ENCODE assay signal across 9 cellular contexts in the genomic region with DNA sequence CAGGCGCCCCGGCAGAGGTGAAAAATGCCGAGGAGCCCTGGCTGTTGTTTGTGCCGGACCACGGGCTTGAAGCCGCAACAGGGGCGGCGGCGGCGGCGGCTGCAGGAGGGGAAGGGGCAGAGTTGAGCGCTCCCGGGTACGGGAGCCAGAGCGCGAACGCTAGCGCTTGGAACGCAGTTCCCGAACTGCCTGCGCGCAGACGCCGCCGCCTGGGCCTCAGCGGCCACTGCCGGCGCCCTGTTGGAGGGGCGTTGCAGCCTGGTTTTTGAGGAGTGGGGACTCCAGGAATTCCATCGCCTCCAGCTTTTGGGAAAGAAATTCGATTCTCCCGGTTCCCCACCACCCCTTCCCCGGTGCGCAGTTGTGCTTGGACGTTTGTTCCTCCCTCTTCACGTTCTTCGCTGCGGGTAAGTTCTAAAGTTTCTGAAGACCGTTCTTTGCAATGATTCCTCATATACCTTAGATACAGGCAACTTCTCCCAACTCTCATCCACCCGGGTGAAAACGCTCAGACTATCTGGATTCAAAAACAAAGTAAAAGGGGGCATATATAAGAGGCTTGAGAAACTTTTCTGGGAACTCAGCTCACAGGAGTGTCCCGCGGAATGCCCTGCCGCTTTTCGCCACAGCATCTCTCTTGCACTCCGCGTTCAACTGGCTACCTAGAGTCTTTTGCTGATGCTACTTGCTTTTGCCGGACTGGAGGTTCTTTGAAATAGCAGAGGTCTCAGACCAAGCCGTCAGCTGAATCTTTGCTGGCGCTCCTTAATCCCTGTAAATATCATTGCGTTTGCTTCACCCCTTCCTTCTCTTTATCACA. TPM values are rescaled to one million over a fixed set of nuclear protein-coding genes. Genes with fewer than 3 reads are reported as not detected.
A peak's percentile ranks its signal among the peaks of the same experiment; 100 is the strongest.
DNase-seq lines count a peak whose midpoint lies in the region; ATAC-seq and TF ChIP-seq lines count a peak whose summit lies in the region.
"Had no signal": no experiment of that assay in that cellular context is flagged by ENCODE, and none has a peak within 500 bp of the region (broad histone marks: within the 10 kb centered on the region; RNA-seq: fewer than 3 reads in every experiment).

No MANE protein-coding gene starts in this region.

- H3K36me3 Mint-ChIP-seq in CD8-positive, alpha-beta memory T cell = no peaks in the 10 kb centered on the region
- peaks cover 9% of the 10 kb centered on the region for H3K36me3 Mint-ChIP-seq in dendritic cell treated with granulocyte-macrophage colony-stimulating factor and Interleukin-4, amounts not matched to agents 40 ng/mL and 50 ng/mL, for 4 days (ENCODE audit: low read depth)

- H3K4me1 Mint-ChIP-seq in CD8-positive, alpha-beta memory T cell = peaks cover 26 to 46% (median 36%) of the 10 kb centered on the region in 3 donors
- H3K4me1 Mint-ChIP-seq in dendritic cell treated with granulocyte-macrophage colony-stimulating factor and Interleukin-4, amounts not matched to agents 40 ng/mL and 50 ng/mL, for 4 days (ENCODE audit: low read depth) = peaks cover 34% of the 10 kb centered on the region

- H3K4me2 ChIP-seq in Karpas-422 (ENCODE audit: low read depth, low read length, poor library complexity, severe bottlenecking) = no peak overlapping the region

- H3K9me2 ChIP-seq in Karpas-422 (replicated peaks; ENCODE audit: insufficient read depth, low read length) = no peaks in the 10 kb centered on the region

- intact Hi-C loops in dendritic cell treated with granulocyte-macrophage colony-stimulating factor and Interleukin-4, amounts not matched to agents 40 ng/mL and 50 ng/mL, for 4 days (cut with micrococcal nuclease) = no loop called here
- intact Hi-C loops in left lung (cut with DNase I) = loop anchor here in 1 of 2 donors (10.0 kb wide), 1 partner anchor 429 kb away; no protein-coding TSS in a partner anchor

- ATAC-seq in left lung (peak; percentile 63), HG03025 (IDR thresholded peaks at IDR 0.05; ENCODE audit: low FRiP score, unreplicated experiment) (no peak)
- ATAC-seq in stimulated activated naive CD8-positive, alpha-beta T cell treated with anti-CD3 and anti-CD28 coated beads, Interleukin-15, Interleukin-2, amounts not matched to agents 100 U/mL and 50 U/mL, for 24 hours = no peak

- POLR2A ChIA-PET in CD8-positive, alpha-beta memory T cell (lab: Charles Lee) = no interaction called here

- CTCF ChIA-PET in CD8-positive, alpha-beta memory T cell (lab: Charles Lee) = no interaction called here

- H3K4me3 Mint-ChIP-seq in CD8-positive, alpha-beta memory T cell = peak overlapping the region; percentile 74 to 92 (median 84)
- peak overlapping the region; percentile 83 for H3K4me3 Mint-ChIP-seq in dendritic cell treated with granulocyte-macrophage colony-stimulating factor and Interleukin-4, amounts not matched to agents 40 ng/mL and 50 ng/mL, for 4 days

- TF ChIP-seq CTCF in left lung (IDR thresholded peaks at IDR 0.05) = no peak

- H3K27me3 Mint-ChIP-seq in CD8-positive, alpha-beta memory T cell = peaks cover 49 to 67% of the 10 kb centered on the region in 2 donors
- peaks cover 63% of the 10 kb centered on the region for H3K27me3 Mint-ChIP-seq in dendritic cell treated with granulocyte-macrophage colony-stimulating factor and Interleukin-4, amounts not matched to agents 40 ng/mL and 50 ng/mL, for 4 days

- H3K4me1 ChIP-seq in CD8-positive, alpha-beta memory T cell (ENCODE audit: insufficient read depth, low read length) = peaks cover 9% of the 10 kb centered on the region
- H3K4me1 ChIP-seq in SJSA1 (replicated peaks) (peaks cover 49% of the 10 kb centered on the region), left lung (peaks cover 5 to 21% of the 10 kb centered on the region in 2 donors), Karpas-422 (ENCODE audit: low read length) (peaks cover 16% of the 10 kb centered on the region)

- H3K9ac ChIP-seq in Karpas-422 (ENCODE audit: low read length) = no peak overlapping the region

- peaks cover 0 to 7% (median 2%) of the 10 kb centered on the region in 5 donors for H3K9me3 Mint-ChIP-seq in CD8-positive, alpha-beta memory T cell
- no peaks in the 10 kb centered on the region for H3K9me3 Mint-ChIP-seq in dendritic cell treated with granulocyte-macrophage colony-stimulating factor and Interleukin-4, amounts not matched to agents 40 ng/mL and 50 ng/mL, for 4 days

- no peak for DNase-seq in CD8-positive, alpha-beta memory T cell
- DNase-seq in H4 (ENCODE audit: low spot score) (peak; percentile 20), SJSA1 (ENCODE audit: low read depth in 1 of 2, low spot score in 2 of 2) (peak; percentile 47 to 76), left lung (peak; percentile 52 to 85), Karpas-422 (no peak)
- peak; percentile 19 for DNase-seq in stimulated activated naive CD8-positive, alpha-beta T cell treated with anti-CD3 and anti-CD28 coated beads, Interleukin-15, Interleukin-2, amounts not matched to agents 100 U/mL and 50 U/mL, for 24 hours

- no peaks in the 10 kb centered on the region for H3K9me3 ChIP-seq in CD8-positive, alpha-beta memory T cell (ENCODE audit: low read length)
- no peaks in the 10 kb centered on the region for H3K9me3 ChIP-seq in SJSA1 (replicated peaks)
- no peaks in the 10 kb centered on the region for H3K9me3 ChIP-seq in left lung
- H3K9me3 ChIP-seq in Karpas-422 (ENCODE audit: low read length) = peaks cover 4% of the 10 kb centered on the region; the same call in 1 of the 2 replicates

- H4K20me1 ChIP-seq in Karpas-422 (ENCODE audit: insufficient read depth, low read depth, low read length) = no peaks in the 10 kb centered on the region

- H3K36me3 ChIP-seq in CD8-positive, alpha-beta memory T cell (ENCODE audit: insufficient read depth, low read length) = no peaks in the 10 kb centered on the region
- H3K36me3 ChIP-seq in SJSA1 (peaks cover 54% of the 10 kb centered on the region), left lung (no peaks in the 10 kb centered on the region), Karpas-422 (ENCODE audit: insufficient read depth, low read length) (no peaks in the 10 kb centered on the region)

- H2AFZ ChIP-seq in Karpas-422 (ENCODE audit: low read length) = no peak overlapping the region

- H3K4me3 ChIP-seq in CD8-positive, alpha-beta memory T cell (ENCODE audit: low read length) = no peak overlapping the region
- H3K4me3 ChIP-seq in SJSA1 = peak overlapping the region; percentile 73
- peak overlapping the region; percentile 67 to 75 for H3K4me3 ChIP-seq in left lung
- H3K4me3 ChIP-seq in Karpas-422 (ENCODE audit: low read length) = no peak overlapping the region

- no peak overlapping the region for H3K27ac ChIP-seq in CD8-positive, alpha-beta memory T cell (ENCODE audit: low read depth, low read length)
- H3K27ac ChIP-seq in SJSA1 (peak overlapping the region; percentile 75), left lung (peak overlapping the region; percentile 84 to 94), Karpas-422 (ENCODE audit: low read length) (no peak overlapping the region)

- H3K79me2 ChIP-seq in Karpas-422 (ENCODE audit: low read length) = no peaks in the 10 kb centered on the region

- H3K27me3 ChIP-seq in CD8-positive, alpha-beta memory T cell (ENCODE audit: insufficient read depth, low read length, poor library complexity, severe bottlenecking) = peaks cover 14% of the 10 kb centered on the region
- H3K27me3 ChIP-seq in SJSA1 (replicated peaks) = no peaks in the 10 kb centered on the region
- H3K27me3 ChIP-seq in left lung = peaks cover 0 to 61% of the 10 kb centered on the region in 2 donors
- no peaks in the 10 kb centered on the region for H3K27me3 ChIP-seq in Karpas-422 (ENCODE audit: low read length)

- H3K27ac Mint-ChIP-seq in CD8-positive, alpha-beta memory T cell = peak overlapping the region in 2 of 8 donors; percentile 47 to 51
- peak overlapping the region; percentile 37 for H3K27ac Mint-ChIP-seq in dendritic cell treated with granulocyte-macrophage colony-stimulating factor and Interleukin-4, amounts not matched to agents 40 ng/mL and 50 ng/mL, for 4 days

RNA-seq across cellular contexts. Expression of gene FAT4, which starts 1.0 kb away (rescaled TPM):
- under 1 TPM; 0.02 to 0.04 TPM for total RNA-seq in CD8-positive, alpha-beta memory T cell
- polyA plus RNA-seq in CD8-positive, alpha-beta memory T cell = not detected
- total RNA-seq in H4 (2014; rRNA removed; shearing (Covaris generic)) = 8.8 and 9.0 TPM in 2 replicates
- 37.1 and 54.4 TPM in 2 replicates for total RNA-seq in SJSA1 (2014; rRNA removed; shearing (Covaris generic))
- 10 to 100 TPM; 19.5 to 32.2 TPM for total RNA-seq in left lung
- total RNA-seq in Karpas-422 (2014; rRNA removed; shearing (Covaris generic); ENCODE audit: low replicate concordance) = 7.4 and 12.2 TPM in 2 replicates
- total RNA-seq: T-helper 1 cell treated with Interleukin-12 subunit alpha and Interleukin-12 subunit beta and Interleukin-4 antibody, amounts not matched to agents 30 ng/mL and 1 ng/mL, for 36 hours had no signal

Comparison
In these comparisons a context has a peak if more than half of its experiments do, and no peak if none do; other contexts are left out.
1. DNase-seq: peak in H4 (single experiment), SJSA1 (2 of 2), left lung (2 of 2) and stimulated activated naive CD8-positive, alpha-beta T cell treated with anti-CD3 and anti-CD28 coated beads, Interleukin-15, Interleukin-2, amounts not matched to agents 100 U/mL and 50 U/mL, for 24 hours (single experiment); none in CD8-positive, alpha-beta memory T cell (0 of 5) and Karpas-422 (single experiment).
2. H3K27ac ChIP-seq: peak in SJSA1 (single experiment) and left lung (2 of 2); none in CD8-positive, alpha-beta memory T cell (single experiment) and Karpas-422 (single experiment).
3. H3K4me3 ChIP-seq: peak in SJSA1 (single experiment) and left lung (2 of 2); none in CD8-positive, alpha-beta memory T cell (single experiment) and Karpas-422 (single experiment).